In genomic region chr6:69432168-69432567, GRCh38 we compare ENCODE assay signal across 1 cellular context.
DNase-seq lines count a peak whose midpoint lies in the region; TF ChIP-seq lines count a peak whose summit lies in the region.
"Not testable (repeated sequence)": the region's sequence is repeated elsewhere in the genome, so short reads cannot be mapped to it uniquely, and the experiment has no call there.

No MANE protein-coding gene starts in this region.

- H3K9me3 Mint-ChIP-seq in glutamatergic neuron (ENCODE audit: unreplicated experiment), result not testable (repeated sequence)

- not testable (repeated sequence) for H3K27me3 Mint-ChIP-seq in glutamatergic neuron (ENCODE audit: unreplicated experiment)

- H3K4me1 Mint-ChIP-seq in glutamatergic neuron (ENCODE audit: low read depth, unreplicated experiment), result not testable (repeated sequence)

- DNase-seq in glutamatergic neuron, result not testable (repeated sequence)

- not testable (repeated sequence) for TF ChIP-seq CTCF in glutamatergic neuron (IDR thresholded peaks at IDR 0.05; ENCODE audit: partially characterized antibody, unreplicated experiment)

- H3K4me3 Mint-ChIP-seq in glutamatergic neuron (ENCODE audit: unreplicated experiment), result not testable (repeated sequence)

- peak overlapping the region; percentile 76 for H3K27ac Mint-ChIP-seq in glutamatergic neuron (ENCODE audit: unreplicated experiment)

- not testable (repeated sequence) for H3K36me3 Mint-ChIP-seq in glutamatergic neuron (ENCODE audit: unreplicated experiment)
